In the genomic region with DNA sequence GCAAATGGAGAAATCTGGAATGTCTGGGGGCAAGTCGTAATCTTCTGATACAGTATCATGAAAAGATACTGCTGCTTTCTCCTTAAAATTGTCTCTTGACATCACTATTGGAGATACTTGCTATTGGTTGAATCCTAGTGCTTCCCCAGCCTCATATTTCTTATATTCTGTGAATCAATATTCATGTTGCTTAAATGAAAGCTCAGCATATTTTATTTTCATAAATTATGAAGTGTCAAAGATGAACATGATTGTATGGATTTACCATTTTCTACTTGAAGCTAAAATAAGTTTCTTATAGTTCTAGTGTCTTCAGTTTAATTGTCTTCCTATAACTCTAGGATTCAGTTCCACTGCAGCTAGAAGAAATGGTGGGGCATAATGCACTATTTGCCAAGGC, we compare ENCODE assay signal across 28 cellular contexts.
"Had no signal": no experiment of that assay in that cellular context is flagged by ENCODE, and none has a peak within 500 bp of the region (broad histone marks: within the 10 kb centered on the region; RNA-seq: fewer than 3 reads in every experiment).

No MANE protein-coding gene starts in this region.

- DNase-seq: natural killer cell; occipital lobe; ovary; posterior cingulate gyrus; psoas muscle; right cardiac atrium; spleen; stimulated activated CD4-positive, alpha-beta T cell treated with anti-CD3 and anti-CD28 coated beads, Interleukin-12 subunit alpha, Interleukin-12 subunit beta, amount 100 ng/mL, for 4 hours; stimulated activated CD4-positive, alpha-beta T cell treated with anti-CD3 and anti-CD28 coated beads, Interleukin-1b, Interleukin-23, amount 100 ng/mL, for 48 hours; stimulated activated CD4-positive, alpha-beta T cell treated with anti-CD3 and anti-CD28 coated beads, Interleukin-4, amount 100 ng/mL, for 1 hour; stimulated activated CD4-positive, alpha-beta T cell treated with anti-CD3 and anti-CD28 coated beads, Interleukin-4, amount 100 ng/mL, for 4 hours; stimulated activated CD8-positive, alpha-beta memory T cell treated with anti-CD3 and anti-CD28 coated beads, Interleukin-4, amount 100 ng/mL, for 48 hours; stimulated activated naive CD4-positive, alpha-beta T cell; stimulated activated naive CD8-positive, alpha-beta T cell treated with anti-CD3 and anti-CD28 coated beads, Interleukin-15, amount 100 ng/mL, for 72 hours; stimulated activated naive CD8-positive, alpha-beta T cell treated with anti-CD3 and anti-CD28 coated beads, Interleukin-15, Interleukin-2, amounts not matched to agents 100 U/mL and 50 U/mL, for 24 hours; substantia nigra; testis; tibial artery; transverse colon; upper lobe of right lung; uterus had no signal

- H3K27me3 ChIP-seq: neural progenitor cell, ovary, suprapubic skin, testis, tibial artery, transverse colon, upper lobe of right lung had no signal

- ATAC-seq: natural killer cell; psoas muscle; right cardiac atrium; sciatic nerve; stimulated activated memory B cell treated with anti-CD40 and anti-IgM and Interleukin-4, amounts not matched to agents 10 μg/mL and 1 μg/mL and 100 μg/mL, for 72 hours; stimulated activated naive CD8-positive, alpha-beta T cell treated with anti-CD3 and anti-CD28 coated beads, Interleukin-15, amount 100 ng/mL, for 72 hours; stimulated activated naive CD8-positive, alpha-beta T cell treated with anti-CD3 and anti-CD28 coated beads, Interleukin-15, Interleukin-2, amounts not matched to agents 100 U/mL and 50 U/mL, for 24 hours; upper lobe of right lung had no signal

- H3K27ac ChIP-seq: neural progenitor cell, ovary, parathyroid adenoma, psoas muscle, skin epidermis, spleen, suprapubic skin, testis, tibial artery, transverse colon, upper lobe of right lung, uterus had no signal

- H3K4me1 ChIP-seq: neural progenitor cell, parathyroid adenoma, psoas muscle, spleen, suprapubic skin, testis, tibial artery, transverse colon, upper lobe of right lung, uterus had no signal

- H3K79me2 ChIP-seq: parathyroid adenoma had no signal

- H3K4me3 ChIP-seq: neural progenitor cell, ovary, psoas muscle, skin epidermis, smooth muscle cell, spleen, suprapubic skin, testis, tibial artery, transverse colon, upper lobe of right lung, uterus had no signal

- H2AFZ ChIP-seq: neural progenitor cell, parathyroid adenoma had no signal

- H3K9me3 ChIP-seq: ovary, psoas muscle, spleen, suprapubic skin, testis, tibial artery, transverse colon, upper lobe of right lung, uterus had no signal

- H3K9ac ChIP-seq: neural progenitor cell, parathyroid adenoma had no signal

- H3K36me3 ChIP-seq: neural progenitor cell, ovary, spleen, suprapubic skin, tibial artery, transverse colon, upper lobe of right lung, uterus had no signal

- H3K4me2 ChIP-seq: neural progenitor cell, smooth muscle cell had no signal
